In genomic region chr2:212752730-212753351, GRCh38 we compare ENCODE assay signal across 1 cellular context.
TF ChIP-seq lines count a peak whose summit lies in the region.

No MANE protein-coding gene starts in this region.

TF ChIP-seq in WTC11, 78 proteins besides CTCF, POLR2A, EP300 and RAD21 (continued from another document):
- TF ChIP-seq PREB (CRISPR knock-in tag; IDR thresholded peaks at IDR 0.05; ENCODE audit: borderline replicate concordance) (no peak), NFE2L1 (CRISPR knock-in tag; IDR thresholded peaks at IDR 0.05) (no peak), FOXP4 (CRISPR knock-in tag; IDR thresholded peaks at IDR 0.05) (no peak), SP1 (CRISPR knock-in tag; conservative IDR thresholded peaks at IDR 0.05) (no peak)
- TF ChIP-seq, protein P1, sequence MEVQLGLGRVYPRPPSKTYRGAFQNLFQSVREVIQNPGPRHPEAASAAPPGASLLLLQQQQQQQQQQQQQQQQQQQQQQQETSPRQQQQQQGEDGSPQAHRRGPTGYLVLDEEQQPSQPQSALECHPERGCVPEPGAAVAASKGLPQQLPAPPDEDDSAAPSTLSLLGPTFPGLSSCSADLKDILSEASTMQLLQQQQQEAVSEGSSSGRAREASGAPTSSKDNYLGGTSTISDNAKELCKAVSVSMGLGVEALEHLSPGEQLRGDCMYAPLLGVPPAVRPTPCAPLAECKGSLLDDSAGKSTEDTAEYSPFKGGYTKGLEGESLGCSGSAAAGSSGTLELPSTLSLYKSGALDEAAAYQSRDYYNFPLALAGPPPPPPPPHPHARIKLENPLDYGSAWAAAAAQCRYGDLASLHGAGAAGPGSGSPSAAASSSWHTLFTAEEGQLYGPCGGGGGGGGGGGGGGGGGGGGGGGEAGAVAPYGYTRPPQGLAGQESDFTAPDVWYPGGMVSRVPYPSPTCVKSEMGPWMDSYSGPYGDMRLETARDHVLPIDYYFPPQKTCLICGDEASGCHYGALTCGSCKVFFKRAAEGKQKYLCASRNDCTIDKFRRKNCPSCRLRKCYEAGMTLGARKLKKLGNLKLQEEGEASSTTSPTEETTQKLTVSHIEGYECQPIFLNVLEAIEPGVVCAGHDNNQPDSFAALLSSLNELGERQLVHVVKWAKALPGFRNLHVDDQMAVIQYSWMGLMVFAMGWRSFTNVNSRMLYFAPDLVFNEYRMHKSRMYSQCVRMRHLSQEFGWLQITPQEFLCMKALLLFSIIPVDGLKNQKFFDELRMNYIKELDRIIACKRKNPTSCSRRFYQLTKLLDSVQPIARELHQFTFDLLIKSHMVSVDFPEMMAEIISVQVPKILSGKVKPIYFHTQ (CRISPR knock-in tag; IDR thresholded peaks at IDR 0.05): no peak
- TF ChIP-seq, protein P2, sequence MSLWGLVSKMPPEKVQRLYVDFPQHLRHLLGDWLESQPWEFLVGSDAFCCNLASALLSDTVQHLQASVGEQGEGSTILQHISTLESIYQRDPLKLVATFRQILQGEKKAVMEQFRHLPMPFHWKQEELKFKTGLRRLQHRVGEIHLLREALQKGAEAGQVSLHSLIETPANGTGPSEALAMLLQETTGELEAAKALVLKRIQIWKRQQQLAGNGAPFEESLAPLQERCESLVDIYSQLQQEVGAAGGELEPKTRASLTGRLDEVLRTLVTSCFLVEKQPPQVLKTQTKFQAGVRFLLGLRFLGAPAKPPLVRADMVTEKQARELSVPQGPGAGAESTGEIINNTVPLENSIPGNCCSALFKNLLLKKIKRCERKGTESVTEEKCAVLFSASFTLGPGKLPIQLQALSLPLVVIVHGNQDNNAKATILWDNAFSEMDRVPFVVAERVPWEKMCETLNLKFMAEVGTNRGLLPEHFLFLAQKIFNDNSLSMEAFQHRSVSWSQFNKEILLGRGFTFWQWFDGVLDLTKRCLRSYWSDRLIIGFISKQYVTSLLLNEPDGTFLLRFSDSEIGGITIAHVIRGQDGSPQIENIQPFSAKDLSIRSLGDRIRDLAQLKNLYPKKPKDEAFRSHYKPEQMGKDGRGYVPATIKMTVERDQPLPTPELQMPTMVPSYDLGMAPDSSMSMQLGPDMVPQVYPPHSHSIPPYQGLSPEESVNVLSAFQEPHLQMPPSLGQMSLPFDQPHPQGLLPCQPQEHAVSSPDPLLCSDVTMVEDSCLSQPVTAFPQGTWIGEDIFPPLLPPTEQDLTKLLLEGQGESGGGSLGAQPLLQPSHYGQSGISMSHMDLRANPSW (CRISPR knock-in tag; conservative IDR thresholded peaks at IDR 0.05; ENCODE audit: low read depth): no peak
